Comparison of ENCODE assay signal across 26 cellular contexts in the genomic region with DNA sequence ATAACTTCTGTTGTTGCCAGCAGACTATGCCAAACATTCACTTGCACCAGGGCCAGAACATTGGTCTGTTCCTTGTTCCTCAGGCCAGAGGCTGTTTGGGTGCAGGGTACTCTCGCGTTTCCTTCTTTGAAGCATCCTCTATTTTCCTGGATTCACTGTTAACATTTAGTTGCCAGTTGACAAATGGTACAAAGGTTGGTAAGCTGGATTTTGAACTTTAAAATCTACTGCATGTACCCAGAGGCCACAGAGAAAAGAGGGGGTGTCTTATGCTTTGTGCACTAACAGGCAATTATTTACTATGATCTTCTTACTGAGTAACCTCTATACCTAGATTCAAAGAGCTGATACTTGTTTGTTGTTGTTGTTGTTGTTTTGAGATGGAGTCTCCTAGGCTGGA.
"Had no signal": no experiment of that assay in that cellular context is flagged by ENCODE, and none has a peak within 500 bp of the region (broad histone marks: within the 10 kb centered on the region; RNA-seq: fewer than 3 reads in every experiment).

No MANE protein-coding gene starts in this region.

- H3K9ac ChIP-seq: neural progenitor cell, parathyroid adenoma had no signal

- H3K27me3 ChIP-seq: gastrocnemius medialis, neural progenitor cell, tibial nerve, upper lobe of left lung had no signal

- H3K36me3 ChIP-seq: gastrocnemius medialis, left ventricle myocardium inferior, neural progenitor cell, thoracic aorta, tibial nerve, upper lobe of left lung had no signal

- H3K9me3 Mint-ChIP-seq: memory B cell; natural killer cell treated with Interleukin-12 subunit alpha and Interleukin-12 subunit beta and Interleukin-15 and Interleukin-18, amount 100 ng/mL, for 72 hours; stimulated activated memory B cell treated with anti-CD40 and anti-IgM and Interleukin-4, amounts not matched to agents 10 μg/mL and 1 μg/mL and 100 μg/mL, for 72 hours had no signal

- H3K27ac ChIP-seq: dorsolateral prefrontal cortex, epithelial cell of prostate, gastrocnemius medialis, left ventricle myocardium inferior, neural progenitor cell, parathyroid adenoma, thoracic aorta, tibial nerve, upper lobe of left lung had no signal

- H3K4me1 ChIP-seq: gastrocnemius medialis, left ventricle myocardium inferior, neural progenitor cell, parathyroid adenoma, tibial nerve had no signal

- H3K36me3 Mint-ChIP-seq: memory B cell; natural killer cell treated with Interleukin-12 subunit alpha and Interleukin-12 subunit beta and Interleukin-15 and Interleukin-18, amount 100 ng/mL, for 72 hours; stimulated activated memory B cell treated with anti-CD40 and anti-IgM and Interleukin-4, amounts not matched to agents 10 μg/mL and 1 μg/mL and 100 μg/mL, for 72 hours had no signal

- H3K9me3 ChIP-seq: gastrocnemius medialis, left ventricle myocardium inferior, thoracic aorta, tibial nerve, upper lobe of left lung had no signal

- H3K27ac Mint-ChIP-seq: memory B cell; natural killer cell treated with Interleukin-12 subunit alpha and Interleukin-12 subunit beta and Interleukin-15 and Interleukin-18, amount 100 ng/mL, for 72 hours; progenitor cell of endocrine pancreas; stimulated activated memory B cell treated with anti-CD40 and anti-IgM and Interleukin-4, amounts not matched to agents 10 μg/mL and 1 μg/mL and 100 μg/mL, for 72 hours had no signal

- H3K27me3 Mint-ChIP-seq: memory B cell; natural killer cell treated with Interleukin-12 subunit alpha and Interleukin-12 subunit beta and Interleukin-15 and Interleukin-18, amount 100 ng/mL, for 72 hours; progenitor cell of endocrine pancreas; stimulated activated memory B cell treated with anti-CD40 and anti-IgM and Interleukin-4, amounts not matched to agents 10 μg/mL and 1 μg/mL and 100 μg/mL, for 72 hours had no signal

- H3K4me3 Mint-ChIP-seq: memory B cell; natural killer cell treated with Interleukin-12 subunit alpha and Interleukin-12 subunit beta and Interleukin-15 and Interleukin-18, amount 100 ng/mL, for 72 hours; neural progenitor cell; stimulated activated memory B cell treated with anti-CD40 and anti-IgM and Interleukin-4, amounts not matched to agents 10 μg/mL and 1 μg/mL and 100 μg/mL, for 72 hours had no signal

- H2AFZ ChIP-seq: neural progenitor cell, parathyroid adenoma had no signal

- DNase-seq: cerebellar nuclear complex; cortex of kidney; dorsolateral prefrontal cortex; effector CD4-positive, alpha-beta T cell; foreskin fibroblast; gastrocnemius medialis; head of caudate nucleus; left cardiac atrium; left ventricle myocardium inferior; stimulated activated CD4-positive, alpha-beta T cell treated with anti-CD3 and anti-CD28 coated beads, Interleukin-4, amount 100 ng/mL, for 4 hours; stimulated activated naive CD8-positive, alpha-beta T cell treated with anti-CD3 and anti-CD28 coated beads, Interleukin-15, Interleukin-2, amounts not matched to agents 100 U/mL and 50 U/mL, for 24 hours; substantia nigra; upper lobe of left lung had no signal

- H3K4me3 ChIP-seq: dorsolateral prefrontal cortex, gastrocnemius medialis, left ventricle myocardium inferior, lung, neural progenitor cell, thoracic aorta, tibial nerve, upper lobe of left lung had no signal

- ATAC-seq: esophagus mucosa; gastrocnemius medialis; left cardiac atrium; natural killer cell treated with Interleukin-12 subunit alpha and Interleukin-12 subunit beta and Interleukin-15 and Interleukin-18, amount 100 ng/mL, for 72 hours; sciatic nerve; stimulated activated memory B cell treated with anti-CD40 and anti-IgM and Interleukin-4, amounts not matched to agents 10 μg/mL and 1 μg/mL and 100 μg/mL, for 72 hours; stimulated activated naive CD8-positive, alpha-beta T cell treated with anti-CD3 and anti-CD28 coated beads, Interleukin-15, Interleukin-2, amounts not matched to agents 100 U/mL and 50 U/mL, for 24 hours had no signal

- H3K4me2 ChIP-seq: neural progenitor cell had no signal

- H3K79me2 ChIP-seq: parathyroid adenoma had no signal

- FAIRE-seq: urothelium cell line had no signal
